ENCODE assay signal across 14 cellular contexts in genomic region chr4:171924761-171925376, GRCh38.
"Had no signal": no experiment of that assay in that cellular context is flagged by ENCODE, and none has a peak within 500 bp of the region (broad histone marks: within the 10 kb centered on the region; RNA-seq: fewer than 3 reads in every experiment).

No MANE protein-coding gene starts in this region.

- FAIRE-seq: islet of Langerhans, urothelium cell line had no signal

- DNase-seq: activated CD4-positive, alpha-beta T cell treated with anti-CD3 and anti-CD28 coated beads, Interleukin-2, amount 50 U/mL, for 1 hour; activated CD8-positive, alpha-beta memory T cell treated with anti-CD3 and anti-CD28 coated beads for 24 hours; activated naive CD4-positive, alpha-beta T cell treated with anti-CD3 and anti-CD28 coated beads for 36 hours; activated naive CD8-positive, alpha-beta T cell treated with anti-CD3 and anti-CD28 coated beads, Interleukin-2, amount 50 U/mL, for 24 hours; activated T-cell treated with anti-CD3 and anti-CD28 coated beads for 4 hours; left colon; naive B cell; stimulated activated naive B cell treated with anti-CD40 and anti-IgM and Interleukin-4, amounts not matched to agents 10 μg/mL and 1 μg/mL and 100 μg/mL, for 72 hours; T-helper 9 cell; tibial artery had no signal

- H3K4me3 ChIP-seq: ascending aorta, lung, tibial artery had no signal
